Comparison of ENCODE assay signal across 8 cellular contexts in the genomic region with DNA sequence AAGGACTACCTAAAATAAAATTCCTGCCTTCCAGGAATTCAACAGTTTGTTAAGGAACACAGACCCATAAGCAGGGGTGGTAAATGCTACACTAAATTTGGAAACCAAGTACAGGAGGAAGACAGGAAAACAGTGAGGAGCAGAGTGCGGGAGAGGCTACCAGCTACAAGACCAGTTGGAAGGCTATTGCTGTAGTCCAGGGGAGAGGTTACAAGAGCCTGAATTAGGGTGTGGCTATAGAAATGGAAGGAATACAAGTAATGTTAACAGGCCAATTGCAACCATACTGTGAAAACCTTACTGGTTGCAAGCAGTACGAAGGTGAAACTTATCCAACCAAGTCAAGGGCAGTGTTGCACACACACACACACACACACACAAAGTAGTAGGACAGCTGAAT. TPM values are rescaled to one million over a fixed set of nuclear protein-coding genes. Genes with fewer than 3 reads are reported as not detected.
DNase-seq lines count a peak whose midpoint lies in the region; ATAC-seq and TF ChIP-seq lines count a peak whose summit lies in the region.

No MANE protein-coding gene starts in this region.

- peak overlapping the region; percentile 69 to 83 for H3K4me3 ChIP-seq in tibial artery

- peaks cover 0 to 29% (median 21%) of the 10 kb centered on the region in 4 donors for H3K4me1 ChIP-seq in tibial artery

- no peak for ATAC-seq in activated naive CD4-positive, alpha-beta T cell treated with anti-CD3 and anti-CD28 coated beads, Interleukin-2, amount 50 U/mL, for 72 hours
- ATAC-seq in GM21786 (IDR thresholded peaks at IDR 0.05; ENCODE audit: unreplicated experiment) (no peak), GM21390 (IDR thresholded peaks at IDR 0.05; ENCODE audit: unreplicated experiment) (no peak)

- intact Hi-C loops in tibial artery (cut with DNase I; ENCODE audit: low total_unique reads) = loop anchor here (5.0 kb wide), 2 partner anchors 69 to 1201 kb away; partner anchors contain the start of genes COPB2 and DZIP1L

- peak overlapping the region; percentile 97 for H3K4me3 Mint-ChIP-seq in activated naive CD4-positive, alpha-beta T cell treated with anti-CD3 and anti-CD28 coated beads, Interleukin-2, amount 50 U/mL, for 24 hours
- peak overlapping the region; percentile 94 for H3K4me3 Mint-ChIP-seq in activated CD4-positive, alpha-beta memory T cell treated with anti-CD3 and anti-CD28 coated beads, Interleukin-2, amount 10 ng/mL, durations not matched to agents 7 days and 5 days

- H3K27me3 ChIP-seq in tibial artery = no peaks in the 10 kb centered on the region

- no peak for DNase-seq in activated naive CD4-positive, alpha-beta T cell treated with anti-CD3 and anti-CD28 coated beads, Interleukin-2, amount 50 U/mL, for 72 hours (ENCODE audit: low spot score in 2 of 2)
- no peak for DNase-seq in activated CD4-positive, alpha-beta memory T cell treated with anti-CD3 and anti-CD28 coated beads, Interleukin-2, amount 10 ng/mL, durations not matched to agents 7 days and 5 days
- DNase-seq in iris pigment epithelial cell (ENCODE audit: low read depth) = peak; percentile 17
- no peak for DNase-seq in tibial artery
- no peak for DNase-seq in SIG-M5 treated with dmso at 0.1 percent for 504 hours (lab: John Stamatoyannopoulos, UW; ENCODE audit: unreplicated experiment)

- POLR2A ChIA-PET in activated CD4-positive, alpha-beta memory T cell treated with anti-CD3 and anti-CD28 coated beads, Interleukin-2, amount 10 ng/mL, durations not matched to agents 7 days and 5 days (lab: Charles Lee) = interaction anchor here (1.1 to 6.7 kb wide), 4 partner anchors 11 to 104 kb away, joined by 3 to 85 read pairs (median 5); partner anchors contain the start of gene DBR1

- H3K36me3 ChIP-seq in tibial artery = peaks cover 0 to 6% (median 0%) of the 10 kb centered on the region in 3 donors

- CTCF ChIA-PET in activated CD4-positive, alpha-beta memory T cell treated with anti-CD3 and anti-CD28 coated beads, Interleukin-2, amount 10 ng/mL, durations not matched to agents 7 days and 5 days (lab: Charles Lee) = interaction anchor here (0.5 to 1.6 kb wide), 5 partner anchors 10 to 233 kb away, joined by 3 to 6 read pairs (median 3); partner anchors contain the start of gene DBR1

- H3K9me3 Mint-ChIP-seq in activated naive CD4-positive, alpha-beta T cell treated with anti-CD3 and anti-CD28 coated beads, Interleukin-2, amount 50 U/mL, for 24 hours = no peaks in the 10 kb centered on the region
- H3K9me3 Mint-ChIP-seq in activated naive CD4-positive, alpha-beta T cell treated with anti-CD3 and anti-CD28 coated beads, Interleukin-2, amount 50 U/mL, for 72 hours = no peaks in the 10 kb centered on the region
- H3K9me3 Mint-ChIP-seq in activated CD4-positive, alpha-beta memory T cell treated with anti-CD3 and anti-CD28 coated beads, Interleukin-2, amount 10 ng/mL, durations not matched to agents 7 days and 5 days = no peaks in the 10 kb centered on the region

- H3K9me3 ChIP-seq in tibial artery = no peaks in the 10 kb centered on the region

- H3K27ac Mint-ChIP-seq in activated naive CD4-positive, alpha-beta T cell treated with anti-CD3 and anti-CD28 coated beads, Interleukin-2, amount 50 U/mL, for 24 hours = peak overlapping the region; percentile 36
- H3K27ac Mint-ChIP-seq in activated naive CD4-positive, alpha-beta T cell treated with anti-CD3 and anti-CD28 coated beads, Interleukin-2, amount 50 U/mL, for 72 hours = peak overlapping the region in 1 of 2 donors; percentile 87
- no peak overlapping the region for H3K27ac Mint-ChIP-seq in activated CD4-positive, alpha-beta memory T cell treated with anti-CD3 and anti-CD28 coated beads, Interleukin-2, amount 10 ng/mL, durations not matched to agents 7 days and 5 days

- TF ChIP-seq CTCF in tibial artery (IDR thresholded peaks at IDR 0.05) = no peak

- H3K27me3 Mint-ChIP-seq in activated naive CD4-positive, alpha-beta T cell treated with anti-CD3 and anti-CD28 coated beads, Interleukin-2, amount 50 U/mL, for 24 hours = no peaks in the 10 kb centered on the region
- peaks cover 16% of the 10 kb centered on the region for H3K27me3 Mint-ChIP-seq in activated CD4-positive, alpha-beta memory T cell treated with anti-CD3 and anti-CD28 coated beads, Interleukin-2, amount 10 ng/mL, durations not matched to agents 7 days and 5 days

- H3K36me3 Mint-ChIP-seq in activated naive CD4-positive, alpha-beta T cell treated with anti-CD3 and anti-CD28 coated beads, Interleukin-2, amount 50 U/mL, for 24 hours = peaks cover 3% of the 10 kb centered on the region
- H3K36me3 Mint-ChIP-seq in activated naive CD4-positive, alpha-beta T cell treated with anti-CD3 and anti-CD28 coated beads, Interleukin-2, amount 50 U/mL, for 72 hours = no peaks in the 10 kb centered on the region
- H3K36me3 Mint-ChIP-seq in activated CD4-positive, alpha-beta memory T cell treated with anti-CD3 and anti-CD28 coated beads, Interleukin-2, amount 10 ng/mL, durations not matched to agents 7 days and 5 days (ENCODE audit: low read depth) = peaks cover 10% of the 10 kb centered on the region

- H3K4me1 Mint-ChIP-seq in activated naive CD4-positive, alpha-beta T cell treated with anti-CD3 and anti-CD28 coated beads, Interleukin-2, amount 50 U/mL, for 24 hours = peaks cover 39% of the 10 kb centered on the region
- peaks cover 31% of the 10 kb centered on the region for H3K4me1 Mint-ChIP-seq in activated CD4-positive, alpha-beta memory T cell treated with anti-CD3 and anti-CD28 coated beads, Interleukin-2, amount 10 ng/mL, durations not matched to agents 7 days and 5 days

- peak overlapping the region; percentile 88 to 96 for H3K27ac ChIP-seq in tibial artery

RNA-seq across cellular contexts. Expression of gene ARMC8, which starts 0.9 kb away (rescaled TPM):
- 10 to 100 TPM; 38.3 to 39.0 TPM for total RNA-seq in activated naive CD4-positive, alpha-beta T cell treated with anti-CD3 and anti-CD28 coated beads, Interleukin-2, amount 50 U/mL, for 72 hours
- total RNA-seq in activated CD4-positive, alpha-beta memory T cell treated with anti-CD3 and anti-CD28 coated beads, Interleukin-2, amount 10 ng/mL, durations not matched to agents 7 days and 5 days = 10 to 100 TPM; 44.0 to 50.1 TPM

RNA-seq across cellular contexts. Expression of gene DBR1, which starts 11.5 kb away (rescaled TPM):
- total RNA-seq in activated naive CD4-positive, alpha-beta T cell treated with anti-CD3 and anti-CD28 coated beads, Interleukin-2, amount 50 U/mL, for 72 hours = 10 to 100 TPM; 22.0 to 29.2 TPM
- total RNA-seq in activated CD4-positive, alpha-beta memory T cell treated with anti-CD3 and anti-CD28 coated beads, Interleukin-2, amount 10 ng/mL, durations not matched to agents 7 days and 5 days = 10 to 100 TPM; 19.4 to 20.0 TPM

RNA-seq across cellular contexts. Expression of gene A4GNT, which starts 54.0 kb away (rescaled TPM):
- total RNA-seq in activated naive CD4-positive, alpha-beta T cell treated with anti-CD3 and anti-CD28 coated beads, Interleukin-2, amount 50 U/mL, for 72 hours = not detected
- total RNA-seq in activated CD4-positive, alpha-beta memory T cell treated with anti-CD3 and anti-CD28 coated beads, Interleukin-2, amount 10 ng/mL, durations not matched to agents 7 days and 5 days = not detected
